Comparison of ENCODE assay signal across 9 cellular contexts in the genomic region with DNA sequence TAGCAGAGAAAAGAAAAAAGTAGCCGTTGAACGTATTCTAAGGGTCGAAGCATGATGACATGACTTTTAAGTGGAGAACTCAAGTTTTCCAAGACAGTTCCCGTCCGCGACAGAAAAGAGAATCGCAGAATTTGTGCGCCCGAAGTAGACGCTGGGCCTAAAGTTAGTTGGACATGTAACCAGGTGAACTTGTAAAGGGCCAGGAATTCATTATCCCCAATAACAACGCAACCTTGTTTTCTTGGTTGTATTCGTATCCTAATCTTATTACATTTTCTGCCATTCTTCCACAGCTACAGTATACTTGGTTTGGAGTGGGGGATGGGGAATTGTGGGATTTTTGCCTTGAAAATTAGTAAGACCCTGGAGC. TPM values are rescaled to one million over a fixed set of nuclear protein-coding genes. Genes with fewer than 3 reads are reported as not detected.
DNase-seq lines count a peak whose midpoint lies in the region; ATAC-seq, FAIRE-seq and TF ChIP-seq lines count a peak whose summit lies in the region.
"Had no signal": no experiment of that assay in that cellular context is flagged by ENCODE, and none has a peak within 500 bp of the region (broad histone marks: within the 10 kb centered on the region; RNA-seq: fewer than 3 reads in every experiment).

No MANE protein-coding gene starts in this region.

- peaks cover 51% of the 10 kb centered on the region for H3K36me3 ChIP-seq in SJSA1
- H3K36me3 ChIP-seq in effector memory CD4-positive, alpha-beta T cell (ENCODE audit: control insufficient read depth, insufficient read depth, low read length), result no peaks in the 10 kb centered on the region

- peak overlapping the region; percentile 84 for H3K4me3 ChIP-seq in SJSA1
- peak overlapping the region; percentile 95 for H3K4me3 ChIP-seq in effector memory CD4-positive, alpha-beta T cell (ENCODE audit: insufficient read depth, low read depth, low read length, poor library complexity, severe bottlenecking)

- H3K27me3 ChIP-seq in SJSA1 (replicated peaks), result no peaks in the 10 kb centered on the region
- no peaks in the 10 kb centered on the region for H3K27me3 ChIP-seq in effector memory CD4-positive, alpha-beta T cell (replicated peaks; ENCODE audit: control insufficient read depth, insufficient read depth, low read length, poor library complexity, severe bottlenecking)

- no peaks in the 10 kb centered on the region for H3K36me3 Mint-ChIP-seq in naive B cell

- no peak for ATAC-seq in naive B cell (ENCODE audit: low read depth in 2 of 2)

- no peak for TF ChIP-seq POLR2A in GM12891 (IDR thresholded peaks at IDR 0.05; ENCODE audit: low read depth, low read length)

- H3K27ac Mint-ChIP-seq in naive B cell, result peak overlapping the region; percentile 51 to 97 (median 90)

- peak; percentile 56 for DNase-seq in DMS 273 (lab: John Stamatoyannopoulos, UW; ENCODE audit: unreplicated experiment)
- no peak for DNase-seq in DMS 273 treated with DMSO at 0.1 percent for 48 hours (lab: John Stamatoyannopoulos, UW)
- no peak for DNase-seq in SJSA1 (ENCODE audit: low read depth in 1 of 2, low spot score in 2 of 2)
- no peak for DNase-seq in effector memory CD4-positive, alpha-beta T cell
- no peak for DNase-seq in naive B cell
- no peak for DNase-seq in midbrain (lab: John Stamatoyannopoulos, UW)
- DNase-seq in GM12891 (ENCODE audit: insufficient read length, low spot score), result no peak
- no peak for DNase-seq in GM20000 (ENCODE audit: low spot score)

- H3K9me3 Mint-ChIP-seq in naive B cell, result no peaks in the 10 kb centered on the region

- H3K4me1 Mint-ChIP-seq in naive B cell, result peaks cover 28 to 51% (median 48%) of the 10 kb centered on the region in 3 donors

- H3K27ac ChIP-seq in SJSA1, result peak overlapping the region; percentile 73
- peak overlapping the region; percentile 89 for H3K27ac ChIP-seq in effector memory CD4-positive, alpha-beta T cell (ENCODE audit: insufficient read depth, low read length, poor library complexity, severe bottlenecking)

- TF ChIP-seq CTCF in GM20000 (IDR thresholded peaks at IDR 0.05; ENCODE audit: extremely low read depth, missing control alignments), result no peak

- no peak for FAIRE-seq in GM12891 (lab: Jason Lieb, UNC)
- FAIRE-seq: A204.1 had no signal

- H3K9me3 ChIP-seq in SJSA1 (replicated peaks), result no peaks in the 10 kb centered on the region
- no peaks in the 10 kb centered on the region for H3K9me3 ChIP-seq in effector memory CD4-positive, alpha-beta T cell (ENCODE audit: control insufficient read depth, low read length)

- peak overlapping the region; percentile 84 to 100 (median 92) for H3K4me3 Mint-ChIP-seq in naive B cell

- H3K4me1 ChIP-seq in SJSA1 (replicated peaks), result peaks cover 14% of the 10 kb centered on the region
- peaks cover 19% of the 10 kb centered on the region for H3K4me1 ChIP-seq in effector memory CD4-positive, alpha-beta T cell (ENCODE audit: control insufficient read depth, insufficient read depth, low read length, poor library complexity, severe bottlenecking)

- H3K27me3 Mint-ChIP-seq in naive B cell, result no peaks in the 10 kb centered on the region

TF ChIP-seq in GM12891, 5 proteins besides CTCF, POLR2A, EP300 and RAD21:
- TF ChIP-seq PAX5 (IDR thresholded peaks at IDR 0.05; ENCODE audit: insufficient read depth, low read length, severe bottlenecking) (no peak), SPI1 (IDR thresholded peaks at IDR 0.05; ENCODE audit: low read depth, low read length) (no peak), POLR2AphosphoS5 (IDR thresholded peaks at IDR 0.05; ENCODE audit: low read depth, low read length) (no peak), POU2F2 (IDR thresholded peaks at IDR 0.05; ENCODE audit: low read depth, low read length) (no peak)

RNA-seq across cellular contexts. Expression of a gene that starts 0.9 kb away (rescaled TPM):
- 40.1 and 62.9 TPM in 2 replicates for total RNA-seq in SJSA1 (2014; rRNA removed; shearing (Covaris generic))
- polyA plus RNA-seq in naive B cell (ENCODE audit: low read depth in 6 of 6), result 10 to 100 TPM in 5 of 6 donors, 1 to 10 TPM in 1; 8.1 to 36.0 (median 25.3) TPM
- 9.5 TPM for polyA plus RNA-seq in GM12891 (2012; ENCODE audit: low read depth, missing spikeins)
